1 cellular context compared by ENCODE assay signal in the genomic region with DNA sequence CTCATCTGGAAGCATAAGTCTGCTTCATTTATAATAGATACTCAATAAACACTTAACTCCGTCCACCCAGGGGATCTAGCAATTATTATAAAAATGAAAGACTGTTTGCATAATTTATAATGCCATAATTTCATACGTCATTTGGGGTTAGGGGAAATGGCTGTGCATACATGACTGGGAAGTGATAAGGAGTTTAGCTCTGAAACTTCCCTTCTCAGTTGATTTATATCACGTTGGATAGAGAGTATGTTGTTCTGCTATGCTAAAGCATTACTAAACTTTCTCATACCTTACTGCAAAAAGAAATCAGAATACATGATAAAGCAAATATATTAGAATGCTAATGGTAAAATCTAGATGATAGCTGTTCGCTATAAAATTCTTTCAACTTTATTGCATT.
TF ChIP-seq lines count a peak whose summit lies in the region.

No MANE protein-coding gene starts in this region.

TF ChIP-seq in WTC11, 78 proteins besides CTCF, POLR2A, EP300 and RAD21 (continued from another document):
- no peak for TF ChIP-seq MAX (CRISPR knock-in tag; IDR thresholded peaks at IDR 0.05)
